In the genomic region with DNA sequence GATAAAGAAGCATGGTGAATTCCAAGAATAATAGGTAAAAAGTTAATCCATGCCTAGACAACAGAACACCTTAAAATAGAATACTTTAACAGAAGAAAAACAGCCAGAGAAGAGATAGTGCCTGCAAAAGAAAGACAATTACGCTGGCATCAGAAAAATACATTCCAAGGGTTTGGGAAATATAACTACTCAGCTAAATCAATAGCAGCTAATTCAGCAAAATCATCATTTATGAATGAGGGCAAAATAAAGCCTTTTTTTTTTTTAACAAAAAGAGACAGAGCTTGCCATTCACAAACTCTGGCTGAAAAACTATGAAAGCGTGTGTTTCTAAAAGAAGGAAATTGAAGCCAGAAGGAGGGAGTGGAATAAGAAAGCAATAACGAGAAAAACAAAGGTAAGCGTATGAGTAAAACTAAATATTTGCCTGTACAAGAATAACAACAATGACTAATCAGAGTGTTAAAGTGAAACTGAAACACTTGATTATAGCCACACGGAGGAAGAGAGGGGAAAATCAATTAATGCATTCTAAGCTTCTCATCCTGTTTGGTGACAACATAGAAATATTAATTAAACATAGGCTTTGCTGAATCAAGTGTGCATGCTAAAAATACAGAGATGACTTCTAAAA, we compare ENCODE assay signal across 8 cellular contexts.
DNase-seq lines count a peak whose midpoint lies in the region; ATAC-seq and TF ChIP-seq lines count a peak whose summit lies in the region.

No MANE protein-coding gene starts in this region.

- no peak for TF ChIP-seq EP300 in stomach (IDR thresholded peaks at IDR 0.05)

- H3K9ac ChIP-seq in duodenal mucosa (ENCODE audit: low read depth in 1 of 2, low read length in 2 of 2) = peak overlapping the region in 1 of 2 donors; percentile 21

- TF ChIP-seq CTCF in stomach (IDR thresholded peaks at IDR 0.05) = no peak

- H3K36me3 ChIP-seq in ACC112 (ENCODE audit: insufficient read depth, low read length) (no peaks in the 10 kb centered on the region), duodenal mucosa (ENCODE audit: control insufficient read depth in 1 of 2, insufficient read depth in 2 of 2, low read length in 2 of 2) (no peaks in the 10 kb centered on the region), stomach (no peaks in the 10 kb centered on the region)

- ATAC-seq in GM19395 (IDR thresholded peaks at IDR 0.05; ENCODE audit: unreplicated experiment) (peak; percentile 75), HG03558 (IDR thresholded peaks at IDR 0.05; ENCODE audit: extremely low read depth, unreplicated experiment) (peak; percentile 95)

- H3K9me3 ChIP-seq in duodenal mucosa (ENCODE audit: control insufficient read depth in 1 of 2, low read length in 2 of 2) (no peaks in the 10 kb centered on the region), stomach (no peaks in the 10 kb centered on the region)

- H3K4me1 ChIP-seq in ACC112 (ENCODE audit: control insufficient read depth, insufficient read depth, low read length, unreplicated experiment) = peaks cover 4% of the 10 kb centered on the region
- peaks cover 7 to 28% of the 10 kb centered on the region in 2 donors for H3K4me1 ChIP-seq in duodenal mucosa (ENCODE audit: control insufficient read depth in 1 of 2, insufficient read depth in 2 of 2, low read length in 2 of 2)
- H3K4me1 ChIP-seq in stomach = peaks cover 0 to 27% (median 13%) of the 10 kb centered on the region in 4 donors

- no peak overlapping the region for H2AFZ ChIP-seq in ACC112 (ENCODE audit: low read length, unreplicated experiment)

- no peaks in the 10 kb centered on the region for H3K79me2 ChIP-seq in ACC112 (ENCODE audit: control insufficient read depth, insufficient read depth, low read length, unreplicated experiment)

- peak overlapping the region; percentile 37; the same call in 1 of the 2 replicates for H3K4me3 ChIP-seq in ACC112 (ENCODE audit: low read depth, low read length)
- peak overlapping the region; percentile 59 to 66 for H3K4me3 ChIP-seq in duodenal mucosa (ENCODE audit: low read depth in 1 of 2, low read length in 2 of 2)
- peak overlapping the region; percentile 6 to 22 (median 20) for H3K4me3 ChIP-seq in stomach

- TF ChIP-seq POLR2A in stomach (IDR thresholded peaks at IDR 0.05) = no peak

- DNase-seq in stomach (no peak), SIG-M5 (lab: John Stamatoyannopoulos, UW) (no peak), NOMO-1 treated with dmso at 0.1 percent for 144 hours (lab: John Stamatoyannopoulos, UW; ENCODE audit: unreplicated experiment) (no peak), SW480 (ENCODE audit: low spot score) (no peak)

- H3K27ac ChIP-seq in ACC112 (ENCODE audit: low read depth, low read length) = no peak overlapping the region
- H3K27ac ChIP-seq in duodenal mucosa (ENCODE audit: low read depth, low read length) = no peak overlapping the region
- peak overlapping the region in 4 of 5 donors; percentile 26 to 68 (median 44) for H3K27ac ChIP-seq in stomach

- intact Hi-C loops in stomach (cut with DNase I; ENCODE audit: low total_unique reads) = no loop called here

- peaks cover 5% of the 10 kb centered on the region; the same call in 1 of the 2 replicates for H3K27me3 ChIP-seq in ACC112 (ENCODE audit: insufficient read depth, low read length)
- H3K27me3 ChIP-seq in duodenal mucosa (ENCODE audit: control insufficient read depth in 1 of 2, insufficient read depth in 2 of 2, low read length in 2 of 2) = no peaks in the 10 kb centered on the region
- no peaks in the 10 kb centered on the region for H3K27me3 ChIP-seq in stomach

- WGBS in stomach, 5 donors = 11 to 27% (median 20%) methylated on average over 5 of the region's 5 CpGs

Comparison
In these comparisons a context has a peak if more than half of its experiments do, and no peak if none do; other contexts are left out.
1. H3K27ac ChIP-seq: peak in stomach (4 of 5); none in ACC112 (single experiment) and duodenal mucosa (single experiment).
2. Peak in every context shown above with its lines, with median percentiles within 50 percentile points of each other: H3K4me3 ChIP-seq.